Comparison of ENCODE assay signal across 9 cellular contexts in genomic region chr2:172086349-172087190, GRCh38. TPM values are rescaled to one million over a fixed set of nuclear protein-coding genes. Genes with fewer than 3 reads are reported as not detected.
DNase-seq lines count a peak whose midpoint lies in the region; ATAC-seq and TF ChIP-seq lines count a peak whose summit lies in the region.
"Had no signal": no experiment of that assay in that cellular context is flagged by ENCODE, and none has a peak within 500 bp of the region (broad histone marks: within the 10 kb centered on the region; RNA-seq: fewer than 3 reads in every experiment).

No MANE protein-coding gene starts in this region.

- H3K4me1 ChIP-seq in ACC112 (ENCODE audit: control insufficient read depth, insufficient read depth, low read length, unreplicated experiment) (peaks cover 18% of the 10 kb centered on the region), SK-N-SH (ENCODE audit: control insufficient read depth in 1 of 2, insufficient read depth in 2 of 2, low read depth in 1 of 2, low read length in 1 of 2) (peaks cover 0 to 18% of the 10 kb centered on the region in 2 experiments; a peak in 1 of 4 replicates), thyroid gland (peaks cover 20 to 41% of the 10 kb centered on the region in 2 donors)

- H3K9me3 ChIP-seq in SK-N-SH (no peaks in the 10 kb centered on the region), thyroid gland (no peaks in the 10 kb centered on the region)

- no peak overlapping the region for H3K27ac Mint-ChIP-seq in nephron

- POLR2A ChIA-PET in SK-N-SH (lab: Yijun Ruan, JAX): no interaction called here

- H3K27me3 ChIP-seq in ACC112 (ENCODE audit: insufficient read depth, low read length) (0 out of 2 replicates have a peak, but pooled peaks cover 7% of the 10 kb centered on the region), SK-N-SH (ENCODE audit: insufficient read depth) (peaks cover 88% of the 10 kb centered on the region), thyroid gland (peaks cover 83% of the 10 kb centered on the region)

- H3K36me3 Mint-ChIP-seq in nephron (ENCODE audit: low read depth): no peaks in the 10 kb centered on the region

- H3K9me2 ChIP-seq in SK-N-SH: no peaks in the 10 kb centered on the region

- CTCF ChIA-PET in SK-N-SH (lab: Yijun Ruan, JAX): interaction anchor here (0.7 to 2.9 kb wide), 9 partner anchors 8 to 389 kb away, joined by 3 to 14 read pairs (median 5); partner anchors contain the start of gene DLX2

- H4K20me1 ChIP-seq in SK-N-SH (ENCODE audit: insufficient read depth): no peaks in the 10 kb centered on the region

- DNase-seq in GM13977 (ENCODE audit: low spot score) (peak; percentile 75), SK-N-SH (peak; percentile 52), choroid plexus epithelial cell (ENCODE audit: low read depth) (no peak), thyroid gland (no peak), caudate nucleus (lab: John Stamatoyannopoulos, UW) (no peak)

- no peaks in the 10 kb centered on the region for H3F3A ChIP-seq in SK-N-SH (replicated peaks; ENCODE audit: insufficient read depth)

- peak overlapping the region; percentile 51 to 80 (median 61) for H3K4me3 Mint-ChIP-seq in nephron

- H3K79me2 ChIP-seq in ACC112 (ENCODE audit: control insufficient read depth, insufficient read depth, low read length, unreplicated experiment) (peaks cover 18% of the 10 kb centered on the region), SK-N-SH (ENCODE audit: insufficient read depth) (no peaks in the 10 kb centered on the region)

- H2AFZ ChIP-seq in ACC112 (ENCODE audit: low read length, unreplicated experiment): peak overlapping the region; percentile 64
- H2AFZ ChIP-seq in SK-N-SH (ENCODE audit: low read depth): 0 out of 2 replicates have a peak overlapping the region, but pooled peaks have one; percentile 15

- H3K36me3 ChIP-seq in ACC112 (ENCODE audit: insufficient read depth, low read length) (no peaks in the 10 kb centered on the region), SK-N-SH (replicated peaks in 1 of 2; ENCODE audit: control insufficient read depth in 1 of 2, insufficient read depth in 2 of 2, low read length in 1 of 2) (no peaks in the 10 kb centered on the region), thyroid gland (no peaks in the 10 kb centered on the region)
- H3K36me3 ChIP-seq: cardiac muscle cell had no signal

- H3K4me1 Mint-ChIP-seq in nephron: peaks cover 48% of the 10 kb centered on the region

- TF ChIP-seq POLR2A in thyroid gland (IDR thresholded peaks at IDR 0.05): no peak

- TF ChIP-seq CTCF in GM13977 (IDR thresholded peaks at IDR 0.05; ENCODE audit: extremely low read depth, insufficient read depth, missing control alignments) (peak; percentile 16), SK-N-SH (IDR thresholded peaks at IDR 0.05) (peak; percentile 6; the same call in 1 of the 2 replicates), choroid plexus epithelial cell (conservative IDR thresholded peaks at IDR 0.05; ENCODE audit: low read depth, low read length) (peak; percentile 16), nephron (IDR thresholded peaks at IDR 0.05; ENCODE audit: unreplicated experiment in 3 of 3) (peak; percentile 14 to 24 (median 16)), thyroid gland (IDR thresholded peaks at IDR 0.05) (peak in 1 of 6 experiments; percentile 16)

- H3K4me2 ChIP-seq in SK-N-SH: peak overlapping the region; percentile 97

- TF ChIP-seq EP300 in SK-N-SH (IDR thresholded peaks at IDR 0.05; ENCODE audit: borderline replicate concordance in 1 of 2, low read depth in 1 of 2, low read length in 1 of 2): no peak

- H3K9me3 Mint-ChIP-seq in nephron: no peaks in the 10 kb centered on the region

- intact Hi-C loops in thyroid gland (cut with DNase I): no loop called here

- peak overlapping the region; percentile 85 for H3K4me3 ChIP-seq in ACC112 (ENCODE audit: low read depth, low read length)
- peak overlapping the region in 1 of 2 experiments; percentile 21; a peak in 1 of 4 replicates for H3K4me3 ChIP-seq in SK-N-SH (ENCODE audit: low read depth in 2 of 2, low read length in 1 of 2)
- no peak overlapping the region for H3K4me3 ChIP-seq in choroid plexus epithelial cell (ENCODE audit: low read depth, low read length)
- H3K4me3 ChIP-seq in thyroid gland (replicated peaks in 1 of 3): peak overlapping the region in 1 of 3 donors; percentile 4

- H3K9ac ChIP-seq in SK-N-SH: no peak overlapping the region

- no peak overlapping the region for H3K27ac ChIP-seq in ACC112 (ENCODE audit: low read depth, low read length)
- H3K27ac ChIP-seq in SK-N-SH (ENCODE audit: low read depth in 2 of 2, low read length in 1 of 2): no peak overlapping the region
- H3K27ac ChIP-seq in thyroid gland: no peak overlapping the region
- no peak overlapping the region for H3K27ac ChIP-seq in caudate nucleus (ENCODE audit: low read depth, low read length)
- H3K27ac ChIP-seq: cardiac muscle cell had no signal

- ATAC-seq in HG03439 (IDR thresholded peaks at IDR 0.05; ENCODE audit: unreplicated experiment): no peak

- H3K27me3 Mint-ChIP-seq in nephron (ENCODE audit: low read depth): peaks cover 100% of the 10 kb centered on the region

- 30% methylated on average over 36 of the region's 49 CpGs for WGBS in SK-N-SH (ENCODE audit: low lambda C conversion rate)
- 6 to 9% methylated on average over 43 to 49 of the region's 49 CpGs for WGBS in thyroid gland, 2 donors

- in situ Hi-C loops in GM13977 (cut with MboI; ENCODE audit: low pct_unique_long_range_greater_than_20kb, low sequenced_read_pairs, unreplicated experiment): loop anchor here (10.0 to 25.0 kb wide), 3 partner anchors 274 to 1372 kb away; partner anchors contain the start of genes GAD1 and SP5

- TF ChIP-seq RAD21 in SK-N-SH (IDR thresholded peaks at IDR 0.05; ENCODE audit: low read length): no peak

TF ChIP-seq in SK-N-SH, 30 proteins besides CTCF, POLR2A, EP300 and RAD21:
- TF ChIP-seq TEAD4 (IDR thresholded peaks at IDR 0.05; ENCODE audit: borderline replicate concordance, insufficient read depth): no peak
- no peak for TF ChIP-seq RCOR1 (IDR thresholded peaks at IDR 0.05; ENCODE audit: low read length)
- TF ChIP-seq EZH2phosphoT487 (IDR thresholded peaks at IDR 0.05; ENCODE audit: borderline replicate concordance, low read depth): peak; percentile 94; the same call in 1 of the 2 replicates
- TF ChIP-seq, protein P1, sequence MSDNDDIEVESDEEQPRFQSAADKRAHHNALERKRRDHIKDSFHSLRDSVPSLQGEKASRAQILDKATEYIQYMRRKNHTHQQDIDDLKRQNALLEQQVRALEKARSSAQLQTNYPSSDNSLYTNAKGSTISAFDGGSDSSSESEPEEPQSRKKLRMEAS (IDR thresholded peaks at IDR 0.05; ENCODE audit: low read depth): no peak
- TF ChIP-seq ZBTB33 (IDR thresholded peaks at IDR 0.05; ENCODE audit: borderline replicate concordance, low read depth): no peak
- TF ChIP-seq SIN3A (IDR thresholded peaks at IDR 0.05; ENCODE audit: borderline replicate concordance, low read depth, low read length): no peak
- no peak for TF ChIP-seq NRF1 (IDR thresholded peaks at IDR 0.05; ENCODE audit: low read depth, low read length)

RNA-seq across cellular contexts. Expression of gene DLX1, which starts 1.3 kb away (rescaled TPM):
- 0.07 and 0.13 TPM in 2 replicates for polyA plus RNA-seq in SK-N-SH (2012; rRNA removed)
- polyA plus RNA-seq in SK-N-SH (2012; cell fraction: cytosol; rRNA removed): 0.09 and 0.12 TPM in 2 replicates
- polyA plus RNA-seq in SK-N-SH (2012; cell fraction: nucleus; rRNA removed): 0.22 and 0.37 TPM in 2 replicates
- total RNA-seq in thyroid gland: 1 to 10 TPM in 2 of 4 donors, under 1 TPM in 2; 0.68 to 1.5 (median 1.0) TPM
- total RNA-seq: cardiac muscle cell had no signal
- polyA plus RNA-seq: cardiac muscle cell had no signal

RNA-seq across cellular contexts. Expression of gene DLX2, which starts 16.1 kb away (rescaled TPM):
- 0.02 TPM in 2 replicates for polyA plus RNA-seq in SK-N-SH (2012; rRNA removed)
- polyA plus RNA-seq in SK-N-SH (2012; cell fraction: cytosol; rRNA removed): 0.03 TPM in 2 replicates
- 0.13 and 0.15 TPM in 2 replicates for polyA plus RNA-seq in SK-N-SH (2012; cell fraction: nucleus; rRNA removed)
- total RNA-seq in thyroid gland: under 1 TPM in 3 of 4 donors, not detected in 1; 0.25 to 0.78 (median 0.40) TPM
- total RNA-seq: cardiac muscle cell had no signal

Comparison
In these comparisons a context has a peak if more than half of its experiments do, and no peak if none do; other contexts are left out.
1. DNase-seq: peak in GM13977 (single experiment) and SK-N-SH (single experiment); none in choroid plexus epithelial cell (single experiment), thyroid gland (0 of 2) and caudate nucleus (0 of 61).